In genomic region chr1:99943238-99943794, GRCh38 we compare ENCODE assay signal across 11 cellular contexts. TPM values are rescaled to one million over a fixed set of nuclear protein-coding genes. Genes with fewer than 3 reads are reported as not detected.
A peak's percentile ranks its signal among the peaks of the same experiment; 100 is the strongest.
DNase-seq lines count a peak whose midpoint lies in the region; ATAC-seq and TF ChIP-seq lines count a peak whose summit lies in the region.
"Had no signal": no experiment of that assay in that cellular context is flagged by ENCODE, and none has a peak within 500 bp of the region (broad histone marks: within the 10 kb centered on the region; RNA-seq: fewer than 3 reads in every experiment).

No MANE protein-coding gene starts in this region.

- TF ChIP-seq CTCF in MCF 10A (IDR thresholded peaks at IDR 0.05; ENCODE audit: unreplicated experiment) (no peak), breast epithelium (IDR thresholded peaks at IDR 0.05) (no peak)

- no peaks in the 10 kb centered on the region for H3K27me3 ChIP-seq in breast epithelium
- H3K27me3 ChIP-seq: transverse colon had no signal

- no peaks in the 10 kb centered on the region for H3K9me3 ChIP-seq in breast epithelium
- H3K9me3 ChIP-seq: transverse colon had no signal

- peak; percentile 28 for DNase-seq in MCF 10A (ENCODE audit: unreplicated experiment)
- no peak for DNase-seq in breast epithelium (ENCODE audit: low spot score in 2 of 2)
- DNase-seq in NCI-H524 (lab: John Stamatoyannopoulos, UW) = peak; percentile 96
- peak; percentile 68 for DNase-seq in stromal cell of bone marrow (ENCODE audit: low read depth)
- no peak for DNase-seq in putamen (ENCODE audit: low spot score)
- DNase-seq: activated T-cell treated with anti-CD3 and anti-CD28 coated beads, Interleukin-2, amount 50 U/mL, for 1 hour; effector CD4-positive, alpha-beta T cell; transverse colon had no signal

- H3K9me3 Mint-ChIP-seq in MCF 10A (ENCODE audit: unreplicated experiment) = no peaks in the 10 kb centered on the region

- CTCF ChIA-PET in MCF 10A (lab: Yijun Ruan, JAX) = interaction anchor here (0.7 kb wide), 1 partner anchor 29 kb away, joined by 4 read pairs; no protein-coding TSS in a partner anchor

- intact Hi-C loops in MCF 10A (cut with micrococcal nuclease) = no loop called here
- intact Hi-C loops in breast epithelium (cut with DNase I; ENCODE audit: low total_unique reads) = no loop called here

- peak overlapping the region in 1 of 2 donors; percentile 20 for H3K27ac ChIP-seq in breast epithelium
- H3K27ac ChIP-seq: transverse colon had no signal

- H3K4me3 Mint-ChIP-seq in MCF 10A (ENCODE audit: unreplicated experiment) = no peak overlapping the region

- POLR2A ChIA-PET in MCF 10A (lab: Yijun Ruan, JAX) = no interaction called here

- ATAC-seq in esophagus mucosa (peak; percentile 63), GM18861 (IDR thresholded peaks at IDR 0.05; ENCODE audit: unreplicated experiment) (no peak), GM21576 (IDR thresholded peaks at IDR 0.05; ENCODE audit: unreplicated experiment) (no peak)

- no peak overlapping the region for H3K4me3 ChIP-seq in breast epithelium
- H3K4me3 ChIP-seq: transverse colon had no signal

- no peak for TF ChIP-seq POLR2A in breast epithelium (IDR thresholded peaks at IDR 0.05)

- no peaks in the 10 kb centered on the region for H3K4me1 ChIP-seq in breast epithelium
- H3K4me1 ChIP-seq: transverse colon had no signal

- H3K27me3 Mint-ChIP-seq in MCF 10A (ENCODE audit: insufficient read depth, unreplicated experiment) = no peaks in the 10 kb centered on the region

- BruUV-seq in MCF 10A (replicated peaks; lab: Mats Ljungman, UMichigan) = no TSS peak

- H3K27ac Mint-ChIP-seq in MCF 10A (ENCODE audit: low read depth, unreplicated experiment) = no peak overlapping the region

- no peaks in the 10 kb centered on the region for H3K4me1 Mint-ChIP-seq in MCF 10A (ENCODE audit: insufficient read depth, unreplicated experiment)

- no peaks in the 10 kb centered on the region for H3K36me3 ChIP-seq in breast epithelium
- H3K36me3 ChIP-seq: transverse colon had no signal

- H3K36me3 Mint-ChIP-seq in MCF 10A (ENCODE audit: insufficient read depth, unreplicated experiment) = no peaks in the 10 kb centered on the region

RNA-seq across cellular contexts. Expression of gene SLC35A3, which starts 26.5 kb away (rescaled TPM):
- total RNA-seq in MCF 10A (2022) (15.1 and 20.7 TPM in 2 replicates), breast epithelium (10 to 100 TPM; 31.8 to 41.7 (median 36.5) TPM), esophagus mucosa (21.9 TPM)

Comparison
In these comparisons a context has a peak if more than half of its experiments do, and no peak if none do; other contexts are left out.
1. DNase-seq: peak in MCF 10A (single experiment), NCI-H524 (2 of 2) and stromal cell of bone marrow (single experiment); none in breast epithelium (0 of 2) and putamen (single experiment).